Comparison of ENCODE assay signal across 16 cellular contexts in the genomic region with DNA sequence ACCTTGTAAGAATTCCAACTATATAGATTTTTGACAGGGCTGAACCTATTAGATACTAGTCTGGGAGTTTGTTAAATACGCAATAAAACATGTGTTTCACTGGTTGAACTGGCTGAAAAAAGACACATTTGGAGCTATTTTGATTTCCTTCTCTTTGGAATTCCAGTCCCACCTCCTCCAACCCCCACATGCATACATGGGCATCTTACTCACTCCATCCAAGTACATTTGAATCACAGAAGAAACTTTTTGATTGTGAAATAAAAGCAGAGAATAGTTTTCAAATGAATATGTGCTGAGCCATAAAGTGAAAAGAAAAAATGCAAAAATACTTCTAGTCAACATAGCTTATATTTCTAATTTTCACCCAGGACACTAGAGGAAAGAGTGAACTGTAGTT. TPM values are rescaled to one million over a fixed set of nuclear protein-coding genes. Genes with fewer than 3 reads are reported as not detected.
DNase-seq lines count a peak whose midpoint lies in the region; FAIRE-seq and TF ChIP-seq lines count a peak whose summit lies in the region.
"Had no signal": no experiment of that assay in that cellular context is flagged by ENCODE, and none has a peak within 500 bp of the region (broad histone marks: within the 10 kb centered on the region; RNA-seq: fewer than 3 reads in every experiment).

No MANE protein-coding gene starts in this region.

- no peak overlapping the region for H2AK5ac ChIP-seq in H9 (ENCODE audit: insufficient read length, low read length)

- no peak overlapping the region for H2BK15ac ChIP-seq in H9 (ENCODE audit: low read depth, low read length)

- no peak overlapping the region for H4K5ac ChIP-seq in H9 (ENCODE audit: insufficient read length, low read depth, low read length)

- H3K36me3 Mint-ChIP-seq in H9 (ENCODE audit: insufficient read depth in 1 of 3, low read depth in 3 of 3) = no peaks in the 10 kb centered on the region
- H3K36me3 Mint-ChIP-seq: type B pancreatic cell, WTC11 had no signal

- H3K4me1 Mint-ChIP-seq in H9 = peaks cover 2 to 5% of the 10 kb centered on the region in 2 experiments; a peak in 2 of 4 replicates

- H2AFZ ChIP-seq in ACC112 (ENCODE audit: low read length, unreplicated experiment) (no peak overlapping the region), H9 (ENCODE audit: low read length) (no peak overlapping the region)

- no peak for TF ChIP-seq CTCF in bronchial epithelial cell (IDR thresholded peaks at IDR 0.05; ENCODE audit: insufficient read depth, low read length, severe bottlenecking)
- TF ChIP-seq CTCF in kidney epithelial cell (IDR thresholded peaks at IDR 0.05; ENCODE audit: insufficient read depth, low read length, poor library complexity, severe bottlenecking) = no peak
- no peak for TF ChIP-seq CTCF in H9 (conservative IDR thresholded peaks at IDR 0.05)

- no peak overlapping the region for H3K18ac ChIP-seq in H9 (ENCODE audit: insufficient read length, low read depth, low read length)

- H4K20me1 ChIP-seq in H9 (ENCODE audit: control insufficient read depth, insufficient read depth, insufficient read length) = no peaks in the 10 kb centered on the region

- no CpG with 5 or more reads among the region's 1 CpG for WGBS in H9 (ENCODE audit: extremely low coverage, insufficient read length, low lambda C conversion rate)

- H2BK120ac ChIP-seq in H9 (ENCODE audit: low read depth, low read length, poor library complexity, severe bottlenecking) = no peak overlapping the region

- no peak overlapping the region for H3K4me2 ChIP-seq in H9 (ENCODE audit: insufficient read depth, insufficient read length, low read length)

- H2BK5ac ChIP-seq in H9 (ENCODE audit: insufficient read length, low read length) = no peak overlapping the region

- no peak overlapping the region for H4K8ac ChIP-seq in H9 (replicated peaks; ENCODE audit: insufficient read length, low read depth, low read length)

- no peak overlapping the region for H2BK20ac ChIP-seq in H9 (ENCODE audit: low read depth, low read length, poor library complexity, severe bottlenecking)

- H3K56ac ChIP-seq in H9 (ENCODE audit: insufficient read length, low read depth, low read length) = no peak overlapping the region

- H3K79me2 ChIP-seq in ACC112 (ENCODE audit: control insufficient read depth, insufficient read depth, low read length, unreplicated experiment) (no peaks in the 10 kb centered on the region), H9 (ENCODE audit: insufficient read depth, low read length) (no peaks in the 10 kb centered on the region)

- no peaks in the 10 kb centered on the region for H3K23me2 ChIP-seq in H9 (ENCODE audit: insufficient read length, low read depth, low read length, poor library complexity, severe bottlenecking)

- no peak overlapping the region for H3K9ac ChIP-seq in H9 (ENCODE audit: extremely low read depth, insufficient read length, low read length)

- no peak overlapping the region for H3K4me3 Mint-ChIP-seq in H9
- H3K4me3 Mint-ChIP-seq: type B pancreatic cell, WTC11 had no signal

- H3K36me3 ChIP-seq in ACC112 (ENCODE audit: insufficient read depth, low read length) = no peaks in the 10 kb centered on the region
- H3K36me3 ChIP-seq in bronchial epithelial cell (ENCODE audit: control insufficient read depth, insufficient read depth, low read length) = no peaks in the 10 kb centered on the region
- H3K36me3 ChIP-seq in kidney epithelial cell (ENCODE audit: control insufficient read depth, insufficient read depth, low read length) = no peaks in the 10 kb centered on the region
- H3K36me3 ChIP-seq: heart left ventricle had no signal

- no peaks in the 10 kb centered on the region for H3K27me3 Mint-ChIP-seq in H9 (ENCODE audit: low read depth)
- H3K27me3 Mint-ChIP-seq: type B pancreatic cell had no signal

- peaks cover 50% of the 10 kb centered on the region for H3K4me1 ChIP-seq in ACC112 (ENCODE audit: control insufficient read depth, insufficient read depth, low read length, unreplicated experiment)
- H3K4me1 ChIP-seq in H9 (ENCODE audit: insufficient read depth, low read length) = no peaks in the 10 kb centered on the region
- H3K4me1 ChIP-seq: heart left ventricle had no signal

- H3K27me3 ChIP-seq in ACC112 (ENCODE audit: insufficient read depth, low read length) = no peaks in the 10 kb centered on the region
- no peaks in the 10 kb centered on the region for H3K27me3 ChIP-seq in bronchial epithelial cell (ENCODE audit: control insufficient read depth, insufficient read depth, low read length)
- H3K27me3 ChIP-seq in kidney epithelial cell (ENCODE audit: control insufficient read depth, insufficient read depth, low read length) = no peaks in the 10 kb centered on the region
- no peaks in the 10 kb centered on the region for H3K27me3 ChIP-seq in H9 (ENCODE audit: insufficient read depth, low read length)
- H3K27me3 ChIP-seq: heart left ventricle had no signal

- no peak overlapping the region for H3K4ac ChIP-seq in H9 (ENCODE audit: low read depth, low read length)

- FAIRE-seq in bronchial epithelial cell (lab: Jason Lieb, UNC) = no peak
- FAIRE-seq: GM12891, GM19239 had no signal

- no peak overlapping the region for H2BK12ac ChIP-seq in H9 (ENCODE audit: insufficient read length, low read depth, low read length)

- no peak overlapping the region for H4K91ac ChIP-seq in H9 (ENCODE audit: insufficient read length, low read depth, low read length)

- peak overlapping the region in 1 of 3 experiments; percentile 63; a peak in 2 of 7 replicates for H3K27ac Mint-ChIP-seq in H9
- H3K27ac Mint-ChIP-seq: activated naive CD4-positive, alpha-beta T cell treated with anti-CD3 and anti-CD28 coated beads, Interleukin-2, amount 50 U/mL, for 72 hours; type B pancreatic cell; WTC11 had no signal

- no peaks in the 10 kb centered on the region for H3K9me3 ChIP-seq in H9 (ENCODE audit: control insufficient read depth, low read depth, low read length)
- H3K9me3 ChIP-seq: heart left ventricle had no signal

- H3K14ac ChIP-seq in H9 (ENCODE audit: insufficient read depth, low read length) = no peak overlapping the region

- no peaks in the 10 kb centered on the region; a peak in 1 of 5 replicates for H3K9me3 Mint-ChIP-seq in H9
- H3K9me3 Mint-ChIP-seq: type B pancreatic cell, WTC11 had no signal

- peak; percentile 71 for DNase-seq in HT1080 (ENCODE audit: low read depth)
- DNase-seq in bronchial epithelial cell (ENCODE audit: low read depth) = peak; percentile 93
- DNase-seq in kidney epithelial cell (ENCODE audit: low read depth) = peak; percentile 54
- no peak for DNase-seq in Ammon's horn (ENCODE audit: low spot score)
- no peak for DNase-seq in activated CD4-positive, alpha-beta T cell treated with anti-CD3 and anti-CD28 coated beads, Interleukin-2, amount 50 U/mL, for 1 hour
- no peak for DNase-seq in NCI-H82 (lab: John Stamatoyannopoulos, UW)
- no peak for DNase-seq in H9
- DNase-seq: DMS53, heart left ventricle had no signal

- H3K23ac ChIP-seq in H9 (ENCODE audit: insufficient read length, low read depth, low read length) = no peak overlapping the region

- no peak overlapping the region for H3T11ph ChIP-seq in H9 (ENCODE audit: low read length)

- H3K4me3 ChIP-seq in ACC112 (ENCODE audit: low read depth, low read length) (peak overlapping the region; percentile 10; the same call in 1 of the 2 replicates), bronchial epithelial cell (ENCODE audit: low read depth, low read length) (no peak overlapping the region), kidney epithelial cell (ENCODE audit: low read depth, low read length) (no peak overlapping the region)
- H3K4me3 ChIP-seq: heart left ventricle had no signal

- H3K27ac ChIP-seq in ACC112 (ENCODE audit: low read depth, low read length) (peak overlapping the region; percentile 97), H9 (ENCODE audit: insufficient read length, low read depth, low read length) (no peak overlapping the region)
- H3K27ac ChIP-seq: heart left ventricle, HL-60 had no signal

- no peaks in the 10 kb centered on the region for H3K79me1 ChIP-seq in H9 (ENCODE audit: insufficient read depth, low read depth, low read length, poor library complexity, severe bottlenecking)

RNA-seq across cellular contexts. Expression of a gene that starts 33.9 kb away (rescaled TPM):
- total RNA-seq in HT1080 (2014; rRNA removed; shearing (Covaris generic)) = 23.3 and 28.0 TPM in 2 replicates
- polyA plus RNA-seq in HT1080 (2015; cell fraction: cytosol; rRNA removed) = 9.7 and 11.1 TPM in 2 replicates
- 11.9 and 12.7 TPM in 2 replicates for polyA plus RNA-seq in HT1080 (2015; cell fraction: nucleus; rRNA removed)
- total RNA-seq in bronchial epithelial cell = 19.2 and 31.7 TPM in 2 replicates
- total RNA-seq in kidney epithelial cell = 15.8 and 18.6 TPM in 2 replicates
- total RNA-seq in H9 (2021) = 8.4 and 11.6 TPM in 2 replicates

Comparison
In these comparisons a context has a peak if more than half of its experiments do, and no peak if none do; other contexts are left out.
1. DNase-seq: peak in HT1080 (single experiment), bronchial epithelial cell (single experiment) and kidney epithelial cell (single experiment); none in Ammon's horn (single experiment), activated CD4-positive, alpha-beta T cell treated with anti-CD3 and anti-CD28 coated beads, Interleukin-2, amount 50 U/mL, for 1 hour (single experiment), NCI-H82 (single experiment) and H9 (single experiment).